ENCODE assay signal across 1 cellular context in the genomic region with DNA sequence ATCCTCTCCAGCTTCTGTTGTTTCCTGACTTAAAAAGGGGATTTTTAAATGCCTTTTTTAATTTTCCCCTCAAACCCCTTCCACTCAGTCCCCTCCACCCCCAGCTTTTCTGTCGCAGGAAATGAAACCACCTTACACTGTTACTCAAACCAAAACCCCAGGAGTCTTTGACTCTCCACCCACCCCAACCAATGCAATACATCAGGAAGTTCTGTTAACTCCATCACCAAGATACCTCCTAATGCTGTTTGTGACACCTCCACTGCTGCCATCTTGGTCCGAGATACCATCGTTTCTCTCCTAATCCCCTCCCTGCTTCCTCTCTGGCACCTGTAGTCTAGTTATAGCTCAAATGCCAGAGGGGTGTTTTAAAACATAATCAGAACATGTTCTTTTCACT.
TF ChIP-seq lines count a peak whose summit lies in the region.

No MANE protein-coding gene starts in this region.

TF ChIP-seq in GM12878, 131 proteins besides CTCF, POLR2A, EP300 and RAD21 (continued from another document):
- no peak for TF ChIP-seq ZNF274 (IDR thresholded peaks at IDR 0.05; ENCODE audit: insufficient read depth, insufficient read length)
- no peak for TF ChIP-seq RAD51 (IDR thresholded peaks at IDR 0.05)
- TF ChIP-seq CREB1 (IDR thresholded peaks at IDR 0.05; ENCODE audit: low read depth) = 0 out of 2 replicates have a peak, but pooled peaks have one; percentile 13
- TF ChIP-seq MYB (IDR thresholded peaks at IDR 0.05; ENCODE audit: borderline replicate concordance, low read depth, low read length) = no peak
- no peak for TF ChIP-seq POLR2AphosphoS2 (IDR thresholded peaks at IDR 0.05; ENCODE audit: low read depth, low read length)
- TF ChIP-seq CBX5 (IDR thresholded peaks at IDR 0.05; ENCODE audit: low read depth) = no peak
- TF ChIP-seq, protein P1, sequence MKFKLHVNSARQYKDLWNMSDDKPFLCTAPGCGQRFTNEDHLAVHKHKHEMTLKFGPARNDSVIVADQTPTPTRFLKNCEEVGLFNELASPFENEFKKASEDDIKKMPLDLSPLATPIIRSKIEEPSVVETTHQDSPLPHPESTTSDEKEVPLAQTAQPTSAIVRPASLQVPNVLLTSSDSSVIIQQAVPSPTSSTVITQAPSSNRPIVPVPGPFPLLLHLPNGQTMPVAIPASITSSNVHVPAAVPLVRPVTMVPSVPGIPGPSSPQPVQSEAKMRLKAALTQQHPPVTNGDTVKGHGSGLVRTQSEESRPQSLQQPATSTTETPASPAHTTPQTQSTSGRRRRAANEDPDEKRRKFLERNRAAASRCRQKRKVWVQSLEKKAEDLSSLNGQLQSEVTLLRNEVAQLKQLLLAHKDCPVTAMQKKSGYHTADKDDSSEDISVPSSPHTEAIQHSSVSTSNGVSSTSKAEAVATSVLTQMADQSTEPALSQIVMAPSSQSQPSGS (IDR thresholded peaks at IDR 0.05; ENCODE audit: low read length) = no peak
- no peak for TF ChIP-seq RCOR1 (conservative IDR thresholded peaks at IDR 0.05; ENCODE audit: low read depth, low read length)
- TF ChIP-seq SPI1 (IDR thresholded peaks at IDR 0.05; ENCODE audit: borderline replicate concordance, insufficient read depth, low read depth, low read length) = no peak
- TF ChIP-seq STAT3 (IDR thresholded peaks at IDR 0.05; ENCODE audit: low read depth, low read length) = no peak
- TF ChIP-seq ZNF207 (IDR thresholded peaks at IDR 0.05; ENCODE audit: borderline replicate concordance) = no peak
- no peak for TF ChIP-seq CHD1 (IDR thresholded peaks at IDR 0.05; ENCODE audit: low read depth, low read length)
- TF ChIP-seq DPF2 (IDR thresholded peaks at IDR 0.05) = 0 out of 2 replicates have a peak, but pooled peaks have one; percentile 31
- no peak for TF ChIP-seq RELA (IDR thresholded peaks at IDR 0.05; ENCODE audit: borderline replicate concordance, partially characterized antibody)
- no peak for TF ChIP-seq TAF1 (IDR thresholded peaks at IDR 0.05; ENCODE audit: borderline replicate concordance, low read depth, low read length)
- peak; percentile 60 for TF ChIP-seq JUNB (IDR thresholded peaks at IDR 0.05)
- no peak for TF ChIP-seq HCFC1 (IDR thresholded peaks at IDR 0.05; ENCODE audit: low read length)
- TF ChIP-seq, protein P2, sequence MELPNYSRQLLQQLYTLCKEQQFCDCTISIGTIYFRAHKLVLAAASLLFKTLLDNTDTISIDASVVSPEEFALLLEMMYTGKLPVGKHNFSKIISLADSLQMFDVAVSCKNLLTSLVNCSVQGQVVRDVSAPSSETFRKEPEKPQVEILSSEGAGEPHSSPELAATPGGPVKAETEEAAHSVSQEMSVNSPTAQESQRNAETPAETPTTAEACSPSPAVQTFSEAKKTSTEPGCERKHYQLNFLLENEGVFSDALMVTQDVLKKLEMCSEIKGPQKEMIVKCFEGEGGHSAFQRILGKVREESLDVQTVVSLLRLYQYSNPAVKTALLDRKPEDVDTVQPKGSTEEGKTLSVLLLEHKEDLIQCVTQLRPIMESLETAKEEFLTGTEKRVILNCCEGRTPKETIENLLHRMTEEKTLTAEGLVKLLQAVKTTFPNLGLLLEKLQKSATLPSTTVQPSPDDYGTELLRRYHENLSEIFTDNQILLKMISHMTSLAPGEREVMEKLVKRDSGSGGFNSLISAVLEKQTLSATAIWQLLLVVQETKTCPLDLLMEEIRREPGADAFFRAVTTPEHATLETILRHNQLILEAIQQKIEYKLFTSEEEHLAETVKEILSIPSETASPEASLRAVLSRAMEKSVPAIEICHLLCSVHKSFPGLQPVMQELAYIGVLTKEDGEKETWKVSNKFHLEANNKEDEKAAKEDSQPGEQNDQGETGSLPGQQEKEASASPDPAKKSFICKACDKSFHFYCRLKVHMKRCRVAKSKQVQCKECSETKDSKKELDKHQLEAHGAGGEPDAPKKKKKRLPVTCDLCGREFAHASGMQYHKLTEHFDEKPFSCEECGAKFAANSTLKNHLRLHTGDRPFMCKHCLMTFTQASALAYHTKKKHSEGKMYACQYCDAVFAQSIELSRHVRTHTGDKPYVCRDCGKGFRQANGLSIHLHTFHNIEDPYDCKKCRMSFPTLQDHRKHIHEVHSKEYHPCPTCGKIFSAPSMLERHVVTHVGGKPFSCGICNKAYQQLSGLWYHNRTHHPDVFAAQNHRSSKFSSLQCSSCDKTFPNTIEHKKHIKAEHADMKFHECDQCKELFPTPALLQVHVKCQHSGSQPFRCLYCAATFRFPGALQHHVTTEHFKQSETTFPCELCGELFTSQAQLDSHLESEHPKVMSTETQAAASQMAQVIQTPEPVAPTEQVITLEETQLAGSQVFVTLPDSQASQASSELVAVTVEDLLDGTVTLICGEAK (IDR thresholded peaks at IDR 0.05; ENCODE audit: borderline replicate concordance) = no peak
- no peak for TF ChIP-seq MEF2B (IDR thresholded peaks at IDR 0.05; ENCODE audit: partially characterized antibody, poor library complexity, severe bottlenecking)
